Comparison of ENCODE assay signal across 37 cellular contexts in the genomic region with DNA sequence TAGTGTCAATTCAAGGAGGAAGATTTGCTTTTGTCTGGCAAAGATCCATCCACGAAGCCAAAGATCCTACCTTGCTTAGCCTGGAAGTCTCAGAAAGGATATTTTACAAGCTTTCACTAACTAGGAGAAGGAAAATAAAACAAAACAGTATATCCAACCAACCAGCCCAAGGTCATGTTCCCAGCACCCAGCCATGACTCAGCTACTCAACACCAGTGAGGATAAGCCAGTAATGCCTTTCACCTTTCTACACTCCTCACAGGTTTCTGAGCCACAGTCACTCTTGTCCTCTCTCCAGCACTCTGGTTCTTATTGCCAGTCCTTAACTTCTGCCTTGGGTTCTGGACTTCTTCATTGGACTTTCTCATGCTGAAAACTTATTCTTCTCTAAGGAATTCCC.
"Had no signal": no experiment of that assay in that cellular context is flagged by ENCODE, and none has a peak within 500 bp of the region (broad histone marks: within the 10 kb centered on the region; RNA-seq: fewer than 3 reads in every experiment).

No MANE protein-coding gene starts in this region.

- H3K4me1 Mint-ChIP-seq: activated CD4-positive, alpha-beta T cell treated with anti-CD3 and anti-CD28 coated beads, Interleukin-2, amount 10 ng/mL, durations not matched to agents 24 days and 14 days; activated naive CD4-positive, alpha-beta T cell treated with anti-CD3 and anti-CD28 coated beads, Interleukin-2, amount 10 ng/mL, durations not matched to agents 7 days and 5 days; activated naive CD8-positive, alpha-beta T cell treated with anti-CD3 and anti-CD28 coated beads, Interleukin-2, amount 10 ng/mL, durations not matched to agents 7 days and 5 days; central memory CD8-positive, alpha-beta T cell had no signal

- H3K4me3 Mint-ChIP-seq: activated CD4-positive, alpha-beta memory T cell treated with anti-CD3 and anti-CD28 coated beads for 36 hours; activated CD4-positive, alpha-beta T cell treated with anti-CD3 and anti-CD28 coated beads, Interleukin-2, amount 10 ng/mL, durations not matched to agents 24 days and 14 days; activated naive CD4-positive, alpha-beta T cell treated with anti-CD3 and anti-CD28 coated beads, Interleukin-2, amount 10 ng/mL, durations not matched to agents 7 days and 5 days; activated naive CD8-positive, alpha-beta T cell treated with anti-CD3 and anti-CD28 coated beads, Interleukin-2, amount 10 ng/mL, durations not matched to agents 7 days and 5 days; activated T-cell treated with anti-CD3 and anti-CD28 coated beads, Interleukin-2, amount 50 U/mL, for 24 hours; central memory CD8-positive, alpha-beta T cell; nephron; T-helper 1 cell treated with Interleukin-12 subunit alpha and Interleukin-12 subunit beta and Interleukin-4 antibody, amounts not matched to agents 30 μg/mL and 1 μg/mL, for 36 hours had no signal

- H3K4me3 ChIP-seq: breast epithelium, coronary artery, dorsolateral prefrontal cortex, left ventricle myocardium inferior, lung, mucosa of descending colon, pancreas, prostate gland, skin epidermis, suprapubic skin, tibial artery, upper lobe of right lung had no signal

- H3K4me1 ChIP-seq: breast epithelium, pancreas, prostate gland, suprapubic skin, tibial artery, upper lobe of right lung had no signal

- H3K27me3 ChIP-seq: breast epithelium, dorsolateral prefrontal cortex, neutrophil, pancreas, suprapubic skin, tibial artery, upper lobe of right lung had no signal

- DNase-seq: activated CD4-positive, alpha-beta memory T cell treated with anti-CD3 and anti-CD28 coated beads for 36 hours; activated CD4-positive, alpha-beta T cell treated with anti-CD3 and anti-CD28 coated beads, Interleukin-2, amount 10 ng/mL, durations not matched to agents 24 days and 14 days; activated CD4-positive, CD25-positive, alpha-beta regulatory T cell treated with anti-CD3 and anti-CD28 coated beads, Interleukin-2, amount 50 U/mL, for 72 hours; activated CD8-positive, alpha-beta memory T cell treated with anti-CD3 and anti-CD28 coated beads, Interleukin-2, amount 50 U/mL, for 4 hours; activated gamma-delta T cell; activated naive CD4-positive, alpha-beta T cell treated with anti-CD3 and anti-CD28 coated beads, Interleukin-2, amount 10 ng/mL, durations not matched to agents 7 days and 5 days; activated naive CD8-positive, alpha-beta T cell treated with anti-CD3 and anti-CD28 coated beads, Interleukin-2, amount 10 ng/mL, durations not matched to agents 7 days and 5 days; activated T-cell treated with anti-CD3 and anti-CD28 coated beads, Interleukin-2, amount 50 U/mL, for 24 hours; amygdala; dorsolateral prefrontal cortex; glutamatergic neuron; islet precursor cell; left ventricle myocardium inferior; mucosa of descending colon; pancreas; retina; stimulated activated CD4-positive, alpha-beta T cell treated with anti-CD3 and anti-CD28 coated beads, Interleukin-1b, Interleukin-23, amount 100 ng/mL, for 48 hours; stimulated activated naive CD4-positive, alpha-beta T cell; SW 1271; T1000; tibial artery; upper lobe of right lung had no signal

- H3K9me3 Mint-ChIP-seq: nephron had no signal

- FAIRE-seq: endothelial cell of umbilical vein, frontal cortex, pancreas had no signal

- H3K27ac ChIP-seq: breast epithelium, coronary artery, left ventricle myocardium inferior, neutrophil, pancreas, prostate gland, skin epidermis, suprapubic skin, tibial artery, upper lobe of right lung, WERI-Rb-1 had no signal

- H3K9me3 ChIP-seq: breast epithelium, left ventricle myocardium inferior, mucosa of descending colon, neutrophil, pancreas, prostate gland, suprapubic skin, tibial artery, upper lobe of right lung had no signal

- ATAC-seq: esophagus mucosa, mucosa of descending colon, pancreas, sciatic nerve, upper lobe of right lung had no signal

- H3K36me3 Mint-ChIP-seq: activated CD4-positive, alpha-beta memory T cell treated with anti-CD3 and anti-CD28 coated beads for 36 hours; activated naive CD4-positive, alpha-beta T cell treated with anti-CD3 and anti-CD28 coated beads, Interleukin-2, amount 10 ng/mL, durations not matched to agents 7 days and 5 days; activated naive CD8-positive, alpha-beta T cell treated with anti-CD3 and anti-CD28 coated beads, Interleukin-2, amount 10 ng/mL, durations not matched to agents 7 days and 5 days had no signal

- H3K27me3 Mint-ChIP-seq: activated CD4-positive, alpha-beta memory T cell treated with anti-CD3 and anti-CD28 coated beads for 36 hours; activated CD4-positive, alpha-beta T cell treated with anti-CD3 and anti-CD28 coated beads, Interleukin-2, amount 10 ng/mL, durations not matched to agents 24 days and 14 days; activated naive CD4-positive, alpha-beta T cell treated with anti-CD3 and anti-CD28 coated beads, Interleukin-2, amount 10 ng/mL, durations not matched to agents 7 days and 5 days; activated naive CD8-positive, alpha-beta T cell treated with anti-CD3 and anti-CD28 coated beads, Interleukin-2, amount 10 ng/mL, durations not matched to agents 7 days and 5 days; activated T-cell treated with anti-CD3 and anti-CD28 coated beads, Interleukin-2, amount 50 U/mL, for 24 hours; central memory CD8-positive, alpha-beta T cell had no signal

- H3K36me3 ChIP-seq: breast epithelium, left ventricle myocardium inferior, neutrophil, pancreas, prostate gland, upper lobe of right lung, WERI-Rb-1 had no signal

- H3K27ac Mint-ChIP-seq: activated CD4-positive, alpha-beta memory T cell treated with anti-CD3 and anti-CD28 coated beads for 36 hours; activated CD4-positive, alpha-beta T cell treated with anti-CD3 and anti-CD28 coated beads, Interleukin-2, amount 10 ng/mL, durations not matched to agents 24 days and 14 days; activated naive CD4-positive, alpha-beta T cell treated with anti-CD3 and anti-CD28 coated beads, Interleukin-2, amount 10 ng/mL, durations not matched to agents 7 days and 5 days; activated naive CD8-positive, alpha-beta T cell treated with anti-CD3 and anti-CD28 coated beads, Interleukin-2, amount 10 ng/mL, durations not matched to agents 7 days and 5 days; activated T-cell treated with anti-CD3 and anti-CD28 coated beads, Interleukin-2, amount 50 U/mL, for 24 hours; T-helper 1 cell treated with Interleukin-12 subunit alpha and Interleukin-12 subunit beta and Interleukin-4 antibody, amounts not matched to agents 30 μg/mL and 1 μg/mL, for 36 hours had no signal
